10 cellular contexts compared by ENCODE assay signal in genomic region chr7:29883462-29884398, GRCh38.
DNase-seq lines count a peak whose midpoint lies in the region; ATAC-seq, FAIRE-seq and TF ChIP-seq lines count a peak whose summit lies in the region.
"Had no signal": no experiment of that assay in that cellular context is flagged by ENCODE, and none has a peak within 500 bp of the region (broad histone marks: within the 10 kb centered on the region; RNA-seq: fewer than 3 reads in every experiment).

No MANE protein-coding gene starts in this region.

- no peak overlapping the region for H3K9ac ChIP-seq in astrocyte (ENCODE audit: low read length)

- ATAC-seq in left colon: peak; percentile 85
- ATAC-seq in GM21515 (IDR thresholded peaks at IDR 0.05; ENCODE audit: unreplicated experiment): no peak
- ATAC-seq in HG03097 (IDR thresholded peaks at IDR 0.05; ENCODE audit: low FRiP score, unreplicated experiment): no peak
- no peak for ATAC-seq in activated T-helper 17 cell treated with anti-CD3 and anti-CD28 coated beads, Interleukin-2, amount 50 U/mL, for 72 hours (replicated peaks)

- H3K4me2 ChIP-seq in astrocyte (ENCODE audit: low read length): peak overlapping the region; percentile 53

- H2AFZ ChIP-seq in astrocyte (ENCODE audit: low read depth, low read length): no peak overlapping the region

- H3K36me3 Mint-ChIP-seq in astrocyte (ENCODE audit: low read depth, unreplicated experiment): no peaks in the 10 kb centered on the region
- no peaks in the 10 kb centered on the region for H3K36me3 Mint-ChIP-seq in activated T-helper 17 cell treated with anti-CD3 and anti-CD28 coated beads, Interleukin-2, amount 50 U/mL, for 72 hours (ENCODE audit: low read depth)

- FAIRE-seq in astrocyte (lab: Jason Lieb, UNC): no peak

- no peak for TF ChIP-seq POLR2A in suprapubic skin (IDR thresholded peaks at IDR 0.05)

- H3K4me3 ChIP-seq in astrocyte (ENCODE audit: insufficient read depth, low read depth, low read length) (no peak overlapping the region), suprapubic skin (peak overlapping the region; percentile 44)

- H3K79me2 ChIP-seq in astrocyte (ENCODE audit: insufficient read depth, low read length): no peaks in the 10 kb centered on the region

- H3K9me3 Mint-ChIP-seq in astrocyte (ENCODE audit: unreplicated experiment): no peaks in the 10 kb centered on the region
- no peaks in the 10 kb centered on the region for H3K9me3 Mint-ChIP-seq in activated T-helper 17 cell treated with anti-CD3 and anti-CD28 coated beads, Interleukin-2, amount 50 U/mL, for 72 hours

- H3K27ac ChIP-seq in astrocyte (ENCODE audit: low read depth, low read length) (no peak overlapping the region), suprapubic skin (no peak overlapping the region)
- H3K27ac ChIP-seq: HL-60 had no signal

- H3K27me3 ChIP-seq in astrocyte (ENCODE audit: insufficient read depth, low read length) (peaks cover 3% of the 10 kb centered on the region), suprapubic skin (peaks cover 8% of the 10 kb centered on the region)

- TF ChIP-seq EP300 in suprapubic skin (IDR thresholded peaks at IDR 0.05): no peak

- intact Hi-C loops in left colon (cut with DNase I, micrococcal nuclease): no loop called here

- H3K9me3 ChIP-seq in astrocyte (ENCODE audit: insufficient read depth, low read depth, low read length) (no peaks in the 10 kb centered on the region), suprapubic skin (no peaks in the 10 kb centered on the region)

- no peaks in the 10 kb centered on the region for H3K4me1 ChIP-seq in astrocyte (ENCODE audit: insufficient read depth, low read length)
- H3K4me1 ChIP-seq in suprapubic skin: peaks cover 15% of the 10 kb centered on the region

- no peaks in the 10 kb centered on the region for H3K4me1 Mint-ChIP-seq in astrocyte (ENCODE audit: low read depth, unreplicated experiment)
- H3K4me1 Mint-ChIP-seq in activated T-helper 17 cell treated with anti-CD3 and anti-CD28 coated beads, Interleukin-2, amount 50 U/mL, for 72 hours: no peaks in the 10 kb centered on the region

- peaks cover 41% of the 10 kb centered on the region for H3K27me3 Mint-ChIP-seq in astrocyte (ENCODE audit: low read depth, unreplicated experiment)
- H3K27me3 Mint-ChIP-seq in activated T-helper 17 cell treated with anti-CD3 and anti-CD28 coated beads, Interleukin-2, amount 50 U/mL, for 72 hours: peaks cover 15% of the 10 kb centered on the region

- no peak for TF ChIP-seq CTCF in astrocyte (IDR thresholded peaks at IDR 0.05; ENCODE audit: insufficient read depth, low read depth, low read length)
- TF ChIP-seq CTCF in suprapubic skin (IDR thresholded peaks at IDR 0.05): no peak

- peak overlapping the region; percentile 20 for H3K4me3 Mint-ChIP-seq in astrocyte (ENCODE audit: unreplicated experiment)
- H3K4me3 Mint-ChIP-seq in activated T-helper 17 cell treated with anti-CD3 and anti-CD28 coated beads, Interleukin-2, amount 50 U/mL, for 72 hours: no peak overlapping the region

- DNase-seq in NCI-H1436 (lab: John Stamatoyannopoulos, UW) (peak; percentile 29), NCI-H1436 treated with DMSO at 0.1 percent for 48 hours (lab: John Stamatoyannopoulos, UW) (no peak), astrocyte (ENCODE audit: low read depth) (no peak), left colon (peak in 1 of 2 donors; percentile 23), suprapubic skin (ENCODE audit: low spot score in 2 of 2) (no peak)
- DNase-seq: foreskin melanocyte had no signal

- 50% methylated on average over 20 of the region's 46 CpGs for WGBS in suprapubic skin

- no peaks in the 10 kb centered on the region for H4K20me1 ChIP-seq in astrocyte (ENCODE audit: insufficient read depth, low read length)

- no peaks in the 10 kb centered on the region for H3K36me3 ChIP-seq in astrocyte (ENCODE audit: insufficient read depth, low read length)
- no peaks in the 10 kb centered on the region for H3K36me3 ChIP-seq in suprapubic skin

- peak overlapping the region; percentile 18 for H3K27ac Mint-ChIP-seq in astrocyte (ENCODE audit: unreplicated experiment)
- H3K27ac Mint-ChIP-seq in activated T-helper 17 cell treated with anti-CD3 and anti-CD28 coated beads, Interleukin-2, amount 50 U/mL, for 72 hours: no peak overlapping the region
